27 cellular contexts compared by ENCODE assay signal in the genomic region with DNA sequence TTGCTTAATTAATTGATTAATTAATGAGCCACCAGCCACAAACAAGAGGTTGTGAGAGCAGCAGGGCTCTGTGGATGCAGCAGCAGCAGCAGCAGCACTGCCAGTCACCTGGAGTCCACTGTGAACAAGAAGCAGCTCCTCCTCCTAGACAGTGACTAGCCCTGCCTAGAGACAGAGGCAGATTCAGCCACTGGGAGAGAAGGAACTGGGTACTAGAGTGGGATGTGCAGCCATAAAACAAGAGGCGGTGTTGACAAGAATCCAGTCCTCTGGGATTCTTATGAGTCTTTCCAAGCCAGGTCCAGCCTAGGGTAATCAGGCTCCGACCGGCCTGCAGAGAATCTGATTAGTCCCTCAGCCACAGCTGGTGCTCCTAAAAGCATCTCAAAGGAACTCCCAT.
"Had no signal": no experiment of that assay in that cellular context is flagged by ENCODE, and none has a peak within 500 bp of the region (broad histone marks: within the 10 kb centered on the region; RNA-seq: fewer than 3 reads in every experiment).

No MANE protein-coding gene starts in this region.

- H3K4me3 Mint-ChIP-seq: activated CD4-positive, alpha-beta memory T cell treated with anti-CD3 and anti-CD28 coated beads for 36 hours; activated naive CD4-positive, alpha-beta T cell treated with anti-CD3 and anti-CD28 coated beads, Interleukin-2, amount 10 ng/mL, durations not matched to agents 7 days and 5 days; activated naive CD8-positive, alpha-beta T cell treated with anti-CD3 and anti-CD28 coated beads, Interleukin-2, amount 10 ng/mL, durations not matched to agents 7 days and 5 days; brain; naive thymus-derived CD8-positive, alpha-beta T cell had no signal

- H3K4me3 ChIP-seq: ascending aorta, cardiac muscle cell, heart right ventricle, left lung, lower lobe of right lung, testis had no signal

- H3K36me3 ChIP-seq: ascending aorta, cardiac muscle cell, heart right ventricle, left lung, lower lobe of right lung, WERI-Rb-1 had no signal

- ATAC-seq: activated CD4-positive, CD25-positive, alpha-beta regulatory T cell treated with anti-CD3 and anti-CD28 coated beads, Interleukin-2, amount 50 U/mL, for 24 hours; foreskin keratinocyte; heart right ventricle; left lung; lower lobe of right lung; naive thymus-derived CD8-positive, alpha-beta T cell; right cardiac atrium had no signal

- H3K27ac Mint-ChIP-seq: activated CD4-positive, alpha-beta memory T cell treated with anti-CD3 and anti-CD28 coated beads for 36 hours; activated naive CD4-positive, alpha-beta T cell treated with anti-CD3 and anti-CD28 coated beads, Interleukin-2, amount 10 ng/mL, durations not matched to agents 7 days and 5 days; activated naive CD8-positive, alpha-beta T cell treated with anti-CD3 and anti-CD28 coated beads, Interleukin-2, amount 10 ng/mL, durations not matched to agents 7 days and 5 days; naive thymus-derived CD8-positive, alpha-beta T cell had no signal

- H3K27me3 ChIP-seq: ascending aorta, left lung, testis had no signal

- H3K9me3 ChIP-seq: ascending aorta, heart right ventricle, left lung, lower lobe of right lung, testis had no signal

- H3K4me1 Mint-ChIP-seq: activated naive CD4-positive, alpha-beta T cell treated with anti-CD3 and anti-CD28 coated beads, Interleukin-2, amount 10 ng/mL, durations not matched to agents 7 days and 5 days; activated naive CD8-positive, alpha-beta T cell treated with anti-CD3 and anti-CD28 coated beads, Interleukin-2, amount 10 ng/mL, durations not matched to agents 7 days and 5 days; naive thymus-derived CD8-positive, alpha-beta T cell had no signal

- H3K9me3 Mint-ChIP-seq: activated CD4-positive, alpha-beta memory T cell treated with anti-CD3 and anti-CD28 coated beads for 36 hours; activated naive CD4-positive, alpha-beta T cell treated with anti-CD3 and anti-CD28 coated beads, Interleukin-2, amount 10 ng/mL, durations not matched to agents 7 days and 5 days; activated naive CD8-positive, alpha-beta T cell treated with anti-CD3 and anti-CD28 coated beads, Interleukin-2, amount 10 ng/mL, durations not matched to agents 7 days and 5 days; brain; naive thymus-derived CD8-positive, alpha-beta T cell had no signal

- DNase-seq: activated CD4-positive, alpha-beta memory T cell treated with anti-CD3 and anti-CD28 coated beads for 36 hours; activated CD4-positive, alpha-beta T cell treated with anti-CD3 and anti-CD28 coated beads for 48 hours; activated CD8-positive, alpha-beta memory T cell treated with anti-CD3 and anti-CD28 coated beads, Interleukin-2, amount 50 U/mL, for 4 hours; activated gamma-delta T cell; activated naive CD4-positive, alpha-beta T cell treated with anti-CD3 and anti-CD28 coated beads, Interleukin-2, amount 10 ng/mL, durations not matched to agents 7 days and 5 days; activated naive CD8-positive, alpha-beta T cell treated with anti-CD3 and anti-CD28 coated beads, Interleukin-2, amount 10 ng/mL, durations not matched to agents 7 days and 5 days; activated T-cell treated with anti-CD3 and anti-CD28 coated beads, Interleukin-2, amount 50 U/mL, for 1 hour; cortex of kidney; foreskin keratinocyte; heart right ventricle; kidney glomerular epithelial cell; left lung; lower lobe of right lung; mesenchymal stem cell; naive thymus-derived CD8-positive, alpha-beta T cell; posterior cingulate gyrus; right cardiac atrium; stimulated activated CD4-positive, alpha-beta T cell treated with anti-CD3 and anti-CD28 coated beads, Interleukin-2, amount 100 ng/mL, for 48 hours; stimulated activated naive CD4-positive, alpha-beta T cell treated with Interleukin-2 at 50 U/mL for 16 hours; T1000; testis; trophoblast cell; WERI-Rb-1 had no signal

- H3K36me3 Mint-ChIP-seq: activated CD4-positive, alpha-beta memory T cell treated with anti-CD3 and anti-CD28 coated beads for 36 hours; activated naive CD4-positive, alpha-beta T cell treated with anti-CD3 and anti-CD28 coated beads, Interleukin-2, amount 10 ng/mL, durations not matched to agents 7 days and 5 days; activated naive CD8-positive, alpha-beta T cell treated with anti-CD3 and anti-CD28 coated beads, Interleukin-2, amount 10 ng/mL, durations not matched to agents 7 days and 5 days; brain; naive thymus-derived CD8-positive, alpha-beta T cell had no signal

- H3K27ac ChIP-seq: ascending aorta, cardiac muscle cell, foreskin keratinocyte, heart right ventricle, left lung, lower lobe of right lung, testis, WERI-Rb-1 had no signal

- H3K4me1 ChIP-seq: ascending aorta, foreskin keratinocyte, left lung, lower lobe of right lung, testis had no signal
